26 cellular contexts compared by ENCODE assay signal in the genomic region with DNA sequence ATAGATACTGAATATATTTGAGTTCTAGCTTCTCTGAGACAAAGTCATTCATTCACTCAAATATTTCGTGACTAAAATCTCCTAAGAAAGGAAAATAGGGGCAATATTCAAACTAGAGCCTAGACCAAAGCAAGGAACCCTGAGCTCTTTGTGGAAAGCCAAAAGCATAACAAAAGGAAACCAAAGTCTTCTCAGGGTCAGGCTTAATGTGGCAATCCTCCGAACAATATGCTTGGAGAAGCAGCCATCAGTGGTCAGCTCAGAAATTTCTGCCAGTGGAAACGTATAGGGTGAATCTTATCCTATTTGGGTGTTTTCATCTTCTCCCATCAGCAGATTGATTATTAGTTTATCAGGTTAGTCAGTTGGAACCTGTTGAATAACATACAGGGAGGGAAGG.
"Had no signal": no experiment of that assay in that cellular context is flagged by ENCODE, and none has a peak within 500 bp of the region (broad histone marks: within the 10 kb centered on the region; RNA-seq: fewer than 3 reads in every experiment).

No MANE protein-coding gene starts in this region.

- H3K36me3 ChIP-seq: colonic mucosa, esophagus squamous epithelium, gastrocnemius medialis, heart right ventricle, left lung, lower lobe of right lung had no signal

- ATAC-seq: effector memory CD8-positive, alpha-beta T cell; esophagus mucosa; gastrocnemius medialis; heart right ventricle; left cardiac atrium; left lung; left ventricle myocardium superior; lower lobe of right lung; mucosa of descending colon; naive thymus-derived CD8-positive, alpha-beta T cell had no signal

- H3K27me3 ChIP-seq: colonic mucosa, esophagus squamous epithelium, gastrocnemius medialis, heart right ventricle, left lung had no signal

- H3K27ac ChIP-seq: colonic mucosa, epithelial cell of prostate, esophagus squamous epithelium, gastrocnemius medialis, heart right ventricle, left lung, lower lobe of right lung had no signal

- H3K4me3 ChIP-seq: colonic mucosa, esophagus squamous epithelium, gastrocnemius medialis, heart right ventricle, left lung, lower lobe of right lung, mucosa of descending colon had no signal

- H3K27me3 Mint-ChIP-seq: dendritic cell treated with granulocyte-macrophage colony-stimulating factor and Interleukin-4, amounts not matched to agents 40 ng/mL and 50 ng/mL, for 4 days; effector memory CD8-positive, alpha-beta T cell; naive B cell had no signal

- H3K27ac Mint-ChIP-seq: dendritic cell treated with granulocyte-macrophage colony-stimulating factor and Interleukin-4, amounts not matched to agents 40 ng/mL and 50 ng/mL, for 4 days; effector memory CD8-positive, alpha-beta T cell; endodermal cell; mesothelial cell of epicardium; naive B cell; naive thymus-derived CD8-positive, alpha-beta T cell had no signal

- H3K4me1 ChIP-seq: colonic mucosa, esophagus squamous epithelium, gastrocnemius medialis, heart right ventricle, left lung, lower lobe of right lung had no signal

- H3K4me3 Mint-ChIP-seq: dendritic cell treated with granulocyte-macrophage colony-stimulating factor and Interleukin-4, amounts not matched to agents 40 ng/mL and 50 ng/mL, for 4 days; effector memory CD8-positive, alpha-beta T cell; endodermal cell; mesothelial cell of epicardium; naive B cell; naive thymus-derived CD8-positive, alpha-beta T cell had no signal

- H3K9me3 Mint-ChIP-seq: dendritic cell treated with granulocyte-macrophage colony-stimulating factor and Interleukin-4, amounts not matched to agents 40 ng/mL and 50 ng/mL, for 4 days; endodermal cell; mesothelial cell of epicardium; naive thymus-derived CD8-positive, alpha-beta T cell had no signal

- DNase-seq: colonic mucosa; cortex of kidney; effector CD8-positive, alpha-beta T cell; effector memory CD8-positive, alpha-beta T cell; endodermal cell; erythroblast; esophagus squamous epithelium; foreskin fibroblast; foreskin melanocyte; gastrocnemius medialis; glutamatergic neuron; head of caudate nucleus; heart right ventricle; hypothalamus; left cardiac atrium; left lung; left ventricle myocardium superior; lower lobe of right lung; mesenchymal stem cell; mucosa of descending colon; naive B cell; naive thymus-derived CD8-positive, alpha-beta T cell had no signal

- H3K9me3 ChIP-seq: colonic mucosa, esophagus squamous epithelium, gastrocnemius medialis, heart right ventricle, left lung, lower lobe of right lung, mucosa of descending colon had no signal

- H3K36me3 Mint-ChIP-seq: mesothelial cell of epicardium; naive B cell; naive thymus-derived CD8-positive, alpha-beta T cell had no signal

- H3K4me1 Mint-ChIP-seq: endodermal cell; naive B cell; naive thymus-derived CD8-positive, alpha-beta T cell had no signal
